20 cellular contexts compared by ENCODE assay signal in the genomic region with DNA sequence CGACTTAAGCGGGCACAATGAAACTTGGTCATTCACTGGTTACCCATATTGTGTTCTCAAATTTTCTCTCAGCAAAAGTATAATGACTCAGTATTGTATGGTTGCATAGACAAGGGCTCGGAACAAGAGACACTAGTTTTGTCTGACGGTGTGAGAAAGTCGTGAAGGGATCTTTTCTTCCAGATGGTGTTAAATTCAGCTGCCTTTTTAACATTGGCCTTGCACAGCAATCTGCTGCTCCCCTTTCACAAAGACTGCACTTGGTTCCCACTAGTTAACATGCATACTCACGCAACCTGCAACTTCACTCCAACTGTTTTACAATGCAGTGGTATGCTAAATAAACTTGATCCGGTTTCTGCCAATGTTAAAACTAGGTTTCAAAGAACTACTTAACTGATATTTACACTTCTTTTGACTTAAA.
DNase-seq lines count a peak whose midpoint lies in the region; ATAC-seq and TF ChIP-seq lines count a peak whose summit lies in the region.
"Had no signal": no experiment of that assay in that cellular context is flagged by ENCODE, and none has a peak within 500 bp of the region (broad histone marks: within the 10 kb centered on the region; RNA-seq: fewer than 3 reads in every experiment).

No MANE protein-coding gene starts in this region.

- peaks cover 9 to 32% (median 13%) of the 10 kb centered on the region in 3 donors for H3K9me3 Mint-ChIP-seq in IgD-negative memory B cell
- H3K9me3 Mint-ChIP-seq in WTC11, result no peaks in the 10 kb centered on the region
- H3K9me3 Mint-ChIP-seq in natural killer cell, result peaks cover 0 to 3% of the 10 kb centered on the region in 2 donors

- no peak for ATAC-seq in WTC11
- no peak for ATAC-seq in natural killer cell
- ATAC-seq: gastroesophageal sphincter, HCT116 had no signal

- no peak for TF ChIP-seq CTCF in A673 (conservative IDR thresholded peaks at IDR 0.05; ENCODE audit: low read depth, low read length)
- no peak for TF ChIP-seq CTCF in astrocyte of the cerebellum (IDR thresholded peaks at IDR 0.05; ENCODE audit: low read depth, low read length, missing control alignments)
- TF ChIP-seq CTCF in WTC11 (IDR thresholded peaks at IDR 0.05), result no peak
- no peak for TF ChIP-seq CTCF in natural killer cell (IDR thresholded peaks at IDR 0.05)

- H3K4me1 ChIP-seq in A673 (ENCODE audit: insufficient read depth, low read length, poor library complexity, severe bottlenecking), result peaks cover 20% of the 10 kb centered on the region
- H3K4me1 ChIP-seq: prostate gland had no signal

- H3K27ac Mint-ChIP-seq in IgD-negative memory B cell (peak overlapping the region; percentile 20 to 64 (median 39)), WTC11 (no peak overlapping the region), natural killer cell (no peak overlapping the region)
- H3K27ac Mint-ChIP-seq: immature natural killer cell had no signal

- POLR2A ChIA-PET in A673 (lab: Charles Lee; ENCODE audit: low non-redundant PET), result no interaction called here
- POLR2A ChIA-PET in WTC11 (lab: Charles Lee), result interaction anchor here (0.5 kb wide), 1 partner anchor 266 kb away, joined by 4 read pairs; no protein-coding TSS in a partner anchor

- H3K27me3 Mint-ChIP-seq in IgD-negative memory B cell, result peaks cover 75% of the 10 kb centered on the region
- peaks cover 95% of the 10 kb centered on the region for H3K27me3 Mint-ChIP-seq in WTC11 (ENCODE audit: low read depth)
- peaks cover 67 to 87% of the 10 kb centered on the region in 2 donors for H3K27me3 Mint-ChIP-seq in natural killer cell (ENCODE audit: low read depth in 2 of 2)

- in situ Hi-C loops in astrocyte of the cerebellum (cut with HindIII; ENCODE audit: low sequenced_read_pairs), result loop anchor here (5.0 kb wide), 1 partner anchor 277 kb away; no protein-coding TSS in a partner anchor

- H3K27ac ChIP-seq in A673 (ENCODE audit: low read depth, low read length, poor library complexity, severe bottlenecking), result peak overlapping the region; percentile 14
- H3K27ac ChIP-seq: C4-2B, coronary artery, gastroesophageal sphincter, PC-9, prostate gland had no signal

- peak overlapping the region in 1 of 4 donors; percentile 75 for H3K4me3 Mint-ChIP-seq in IgD-negative memory B cell
- no peak overlapping the region for H3K4me3 Mint-ChIP-seq in WTC11
- no peak overlapping the region for H3K4me3 Mint-ChIP-seq in natural killer cell
- H3K4me3 Mint-ChIP-seq: immature natural killer cell had no signal

- DNase-seq in A673 (ENCODE audit: low spot score) (no peak), astrocyte of the cerebellum (ENCODE audit: low read depth) (no peak), inferior parietal cortex (ENCODE audit: extremely low spot score) (peak; percentile 87), WTC11 (ENCODE audit: low spot score) (no peak), natural killer cell (no peak)
- no peak for DNase-seq in activated naive CD4-positive, alpha-beta T cell treated with anti-CD3 and anti-CD28 coated beads, Interleukin-2, amount 50 U/mL, for 16 hours
- no peak for DNase-seq in activated CD4-positive, alpha-beta T cell treated with anti-CD3 and anti-CD28 coated beads for 4 hours
- DNase-seq: activated CD4-positive, alpha-beta T cell treated with anti-CD3 and anti-CD28 coated beads for 1 hour; activated effector memory CD4-positive, alpha-beta T cell treated with anti-CD3 and anti-CD28 coated beads, Interleukin-2, amount 50 U/mL, for 16 hours; amniotic stem cell; immature natural killer cell; NCI-H1436 treated with DMSO at 0.1 percent for 48 hours; PC-9; T-helper 9 cell had no signal

- H3K36me3 Mint-ChIP-seq in IgD-negative memory B cell (no peaks in the 10 kb centered on the region), WTC11 (no peaks in the 10 kb centered on the region), natural killer cell (peaks cover 22% of the 10 kb centered on the region)

- H3K4me3 ChIP-seq in A673 (ENCODE audit: low read depth, low read length, poor library complexity, severe bottlenecking) (no peak overlapping the region), astrocyte of the cerebellum (ENCODE audit: low read depth, low read length) (peak overlapping the region; percentile 50)
- H3K4me3 ChIP-seq: coronary artery, gastroesophageal sphincter, PC-9, prostate gland had no signal

- no peaks in the 10 kb centered on the region for H3K27me3 ChIP-seq in A673 (replicated peaks; ENCODE audit: insufficient read depth, low read depth, low read length, poor library complexity)

- no TSS peak for BruUV-seq in A673 (replicated peaks; lab: Mats Ljungman, UMichigan)

- intact Hi-C loops in A673 (cut with micrococcal nuclease; ENCODE audit: unreplicated experiment), result no loop called here
- intact Hi-C loops in natural killer cell (cut with micrococcal nuclease), result no loop called here

- H3K4me1 Mint-ChIP-seq in IgD-negative memory B cell, result peaks cover 21 to 33% (median 27%) of the 10 kb centered on the region in 3 donors
- peaks cover 82% of the 10 kb centered on the region for H3K4me1 Mint-ChIP-seq in WTC11
- H3K4me1 Mint-ChIP-seq in natural killer cell, result peaks cover 35 to 41% of the 10 kb centered on the region in 2 donors

- no peaks in the 10 kb centered on the region for H3K9me3 ChIP-seq in A673 (ENCODE audit: low read depth, low read length, poor library complexity, severe bottlenecking)
- H3K9me3 ChIP-seq: prostate gland had no signal

- CTCF ChIA-PET in A673 (lab: Charles Lee) (no interaction called here), WTC11 (lab: Charles Lee) (no interaction called here)

- no peaks in the 10 kb centered on the region for H3K36me3 ChIP-seq in A673 (ENCODE audit: insufficient read depth, low read length, poor library complexity, severe bottlenecking)
- H3K36me3 ChIP-seq: gastroesophageal sphincter, prostate gland had no signal

TF ChIP-seq in WTC11, 78 proteins besides CTCF, POLR2A, EP300 and RAD21 (continues in another document):
- TF ChIP-seq CREB1 (CRISPR knock-in tag; IDR thresholded peaks at IDR 0.05), result no peak
- TF ChIP-seq RORB (CRISPR knock-in tag; IDR thresholded peaks at IDR 0.05), result no peak
- TF ChIP-seq, protein P1, sequence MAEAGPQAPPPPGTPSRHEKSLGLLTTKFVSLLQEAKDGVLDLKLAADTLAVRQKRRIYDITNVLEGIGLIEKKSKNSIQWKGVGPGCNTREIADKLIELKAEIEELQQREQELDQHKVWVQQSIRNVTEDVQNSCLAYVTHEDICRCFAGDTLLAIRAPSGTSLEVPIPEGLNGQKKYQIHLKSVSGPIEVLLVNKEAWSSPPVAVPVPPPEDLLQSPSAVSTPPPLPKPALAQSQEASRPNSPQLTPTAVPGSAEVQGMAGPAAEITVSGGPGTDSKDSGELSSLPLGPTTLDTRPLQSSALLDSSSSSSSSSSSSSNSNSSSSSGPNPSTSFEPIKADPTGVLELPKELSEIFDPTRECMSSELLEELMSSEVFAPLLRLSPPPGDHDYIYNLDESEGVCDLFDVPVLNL (CRISPR knock-in tag; IDR thresholded peaks at IDR 0.05; ENCODE audit: borderline replicate concordance, low read depth), result no peak
- TF ChIP-seq, protein P2, sequence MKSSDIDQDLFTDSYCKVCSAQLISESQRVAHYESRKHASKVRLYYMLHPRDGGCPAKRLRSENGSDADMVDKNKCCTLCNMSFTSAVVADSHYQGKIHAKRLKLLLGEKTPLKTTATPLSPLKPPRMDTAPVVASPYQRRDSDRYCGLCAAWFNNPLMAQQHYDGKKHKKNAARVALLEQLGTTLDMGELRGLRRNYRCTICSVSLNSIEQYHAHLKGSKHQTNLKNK (CRISPR knock-in tag; IDR thresholded peaks at IDR 0.05), result no peak
- TF ChIP-seq, protein P3, sequence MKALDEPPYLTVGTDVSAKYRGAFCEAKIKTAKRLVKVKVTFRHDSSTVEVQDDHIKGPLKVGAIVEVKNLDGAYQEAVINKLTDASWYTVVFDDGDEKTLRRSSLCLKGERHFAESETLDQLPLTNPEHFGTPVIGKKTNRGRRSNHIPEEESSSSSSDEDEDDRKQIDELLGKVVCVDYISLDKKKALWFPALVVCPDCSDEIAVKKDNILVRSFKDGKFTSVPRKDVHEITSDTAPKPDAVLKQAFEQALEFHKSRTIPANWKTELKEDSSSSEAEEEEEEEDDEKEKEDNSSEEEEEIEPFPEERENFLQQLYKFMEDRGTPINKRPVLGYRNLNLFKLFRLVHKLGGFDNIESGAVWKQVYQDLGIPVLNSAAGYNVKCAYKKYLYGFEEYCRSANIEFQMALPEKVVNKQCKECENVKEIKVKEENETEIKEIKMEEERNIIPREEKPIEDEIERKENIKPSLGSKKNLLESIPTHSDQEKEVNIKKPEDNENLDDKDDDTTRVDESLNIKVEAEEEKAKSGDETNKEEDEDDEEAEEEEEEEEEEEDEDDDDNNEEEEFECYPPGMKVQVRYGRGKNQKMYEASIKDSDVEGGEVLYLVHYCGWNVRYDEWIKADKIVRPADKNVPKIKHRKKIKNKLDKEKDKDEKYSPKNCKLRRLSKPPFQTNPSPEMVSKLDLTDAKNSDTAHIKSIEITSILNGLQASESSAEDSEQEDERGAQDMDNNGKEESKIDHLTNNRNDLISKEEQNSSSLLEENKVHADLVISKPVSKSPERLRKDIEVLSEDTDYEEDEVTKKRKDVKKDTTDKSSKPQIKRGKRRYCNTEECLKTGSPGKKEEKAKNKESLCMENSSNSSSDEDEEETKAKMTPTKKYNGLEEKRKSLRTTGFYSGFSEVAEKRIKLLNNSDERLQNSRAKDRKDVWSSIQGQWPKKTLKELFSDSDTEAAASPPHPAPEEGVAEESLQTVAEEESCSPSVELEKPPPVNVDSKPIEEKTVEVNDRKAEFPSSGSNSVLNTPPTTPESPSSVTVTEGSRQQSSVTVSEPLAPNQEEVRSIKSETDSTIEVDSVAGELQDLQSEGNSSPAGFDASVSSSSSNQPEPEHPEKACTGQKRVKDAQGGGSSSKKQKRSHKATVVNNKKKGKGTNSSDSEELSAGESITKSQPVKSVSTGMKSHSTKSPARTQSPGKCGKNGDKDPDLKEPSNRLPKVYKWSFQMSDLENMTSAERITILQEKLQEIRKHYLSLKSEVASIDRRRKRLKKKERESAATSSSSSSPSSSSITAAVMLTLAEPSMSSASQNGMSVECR (CRISPR knock-in tag; IDR thresholded peaks at IDR 0.05; ENCODE audit: borderline replicate concordance), result no peak
- TF ChIP-seq, protein P4, sequence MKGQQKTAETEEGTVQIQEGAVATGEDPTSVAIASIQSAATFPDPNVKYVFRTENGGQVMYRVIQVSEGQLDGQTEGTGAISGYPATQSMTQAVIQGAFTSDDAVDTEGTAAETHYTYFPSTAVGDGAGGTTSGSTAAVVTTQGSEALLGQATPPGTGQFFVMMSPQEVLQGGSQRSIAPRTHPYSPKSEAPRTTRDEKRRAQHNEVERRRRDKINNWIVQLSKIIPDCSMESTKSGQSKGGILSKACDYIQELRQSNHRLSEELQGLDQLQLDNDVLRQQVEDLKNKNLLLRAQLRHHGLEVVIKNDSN (CRISPR knock-in tag; IDR thresholded peaks at IDR 0.05), result no peak

Comparison
In these comparisons a context has a peak if more than half of its experiments do, and no peak if none do; other contexts are left out.
1. H3K27ac Mint-ChIP-seq: peak in IgD-negative memory B cell (3 of 3); none in WTC11 (single experiment) and natural killer cell (0 of 2).